29 cellular contexts compared by ENCODE assay signal in the genomic region with DNA sequence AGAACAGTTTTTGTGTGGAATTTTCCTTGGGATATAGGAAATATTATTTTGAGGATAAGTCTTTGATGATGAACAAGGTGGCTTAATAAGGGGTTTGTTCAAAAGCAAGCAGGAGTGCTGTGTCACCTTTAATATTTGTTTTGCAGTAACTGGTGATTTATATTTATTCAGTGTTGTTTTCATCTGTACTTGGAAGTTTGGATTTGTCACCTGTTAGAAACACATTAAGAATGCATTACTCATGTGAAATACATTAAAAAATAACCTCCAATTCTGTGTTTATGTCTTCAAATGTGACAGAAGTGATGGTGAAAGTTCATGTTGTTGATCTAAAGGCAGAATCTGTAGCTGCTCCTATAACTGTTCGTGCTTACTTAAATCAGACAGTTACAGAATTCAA.
DNase-seq lines count a peak whose midpoint lies in the region; ATAC-seq and TF ChIP-seq lines count a peak whose summit lies in the region.
"Had no signal": no experiment of that assay in that cellular context is flagged by ENCODE, and none has a peak within 500 bp of the region (broad histone marks: within the 10 kb centered on the region; RNA-seq: fewer than 3 reads in every experiment).

No MANE protein-coding gene starts in this region.

- H3K4me3 ChIP-seq in PC-3 (ENCODE audit: low read length) (no peak overlapping the region), fibroblast of mammary gland (ENCODE audit: control insufficient read depth, low read depth, low read length) (no peak overlapping the region)
- H3K4me3 ChIP-seq: right atrium auricular region, SJCRH30, spleen, thoracic aorta had no signal

- peaks cover 19% of the 10 kb centered on the region for H3K4me1 ChIP-seq in PC-3 (ENCODE audit: insufficient read depth, low read length)
- H3K4me1 ChIP-seq: parathyroid adenoma, right atrium auricular region, SJCRH30, spleen had no signal

- no peak overlapping the region for H3K4me3 Mint-ChIP-seq in activated T-cell treated with anti-CD3 and anti-CD28 coated beads, Interleukin-2, amount 50 U/mL, for 72 hours
- H3K4me3 Mint-ChIP-seq in activated T-cell treated with anti-CD3 and anti-CD28 coated beads, Interleukin-2, amount 50 U/mL, for 4 hours, result no peak overlapping the region
- no peak overlapping the region for H3K4me3 Mint-ChIP-seq in stimulated activated effector memory CD8-positive, alpha-beta T cell treated with anti-CD3 and anti-CD28 coated beads, Interleukin-12 subunit alpha, Interleukin-12 subunit beta, amount 100 ng/mL, for 72 hours
- H3K4me3 Mint-ChIP-seq: activated CD4-positive, alpha-beta T cell treated with anti-CD3 and anti-CD28 coated beads for 36 hours; activated CD8-positive, alpha-beta T cell treated with anti-CD3 and anti-CD28 coated beads, Interleukin-2, amount 10 ng/mL, durations not matched to agents 7 days and 5 days; CD14-positive monocyte; stimulated activated naive CD8-positive, alpha-beta T cell treated with anti-CD3 and anti-CD28 coated beads, Interleukin-15, amount 100 ng/mL, for 72 hours had no signal

- H3F3A ChIP-seq in PC-3 (ENCODE audit: low read length, unreplicated experiment), result no peaks in the 10 kb centered on the region

- H2AFZ ChIP-seq in PC-3 (ENCODE audit: low read length), result no peak overlapping the region
- H2AFZ ChIP-seq: parathyroid adenoma had no signal

- H3K36me3 ChIP-seq in PC-3 (ENCODE audit: low read depth, low read length), result peaks cover 30% of the 10 kb centered on the region

- H3K27ac ChIP-seq in PC-3 (ENCODE audit: low read length), result peak overlapping the region; percentile 49
- H3K27ac ChIP-seq: parathyroid adenoma, right atrium auricular region, SJCRH30, spleen, thoracic aorta, VCaP had no signal

- peak overlapping the region; percentile 66 for H3K27ac Mint-ChIP-seq in activated T-cell treated with anti-CD3 and anti-CD28 coated beads, Interleukin-2, amount 50 U/mL, for 72 hours
- H3K27ac Mint-ChIP-seq in stimulated activated effector memory CD8-positive, alpha-beta T cell treated with anti-CD3 and anti-CD28 coated beads, Interleukin-12 subunit alpha, Interleukin-12 subunit beta, amount 100 ng/mL, for 72 hours, result peak overlapping the region; percentile 13
- H3K27ac Mint-ChIP-seq: activated CD4-positive, alpha-beta T cell treated with anti-CD3 and anti-CD28 coated beads for 36 hours; activated CD8-positive, alpha-beta T cell treated with anti-CD3 and anti-CD28 coated beads, Interleukin-2, amount 10 ng/mL, durations not matched to agents 7 days and 5 days; activated naive CD4-positive, alpha-beta T cell treated with anti-CD3 and anti-CD28 coated beads, Interleukin-2, amount 50 U/mL, for 72 hours; CD14-positive monocyte had no signal

- no peaks in the 10 kb centered on the region for H3K27me3 Mint-ChIP-seq in activated T-cell treated with anti-CD3 and anti-CD28 coated beads, Interleukin-2, amount 50 U/mL, for 72 hours (ENCODE audit: low read depth)
- no peaks in the 10 kb centered on the region for H3K27me3 Mint-ChIP-seq in activated T-cell treated with anti-CD3 and anti-CD28 coated beads, Interleukin-2, amount 50 U/mL, for 4 hours (ENCODE audit: low read depth)
- H3K27me3 Mint-ChIP-seq: activated CD4-positive, alpha-beta T cell treated with anti-CD3 and anti-CD28 coated beads for 36 hours; stimulated activated naive CD8-positive, alpha-beta T cell treated with anti-CD3 and anti-CD28 coated beads, Interleukin-15, amount 100 ng/mL, for 72 hours had no signal

- no peaks in the 10 kb centered on the region for H4K20me1 ChIP-seq in PC-3 (ENCODE audit: low read length)

- H3K36me3 Mint-ChIP-seq in activated T-cell treated with anti-CD3 and anti-CD28 coated beads, Interleukin-2, amount 50 U/mL, for 72 hours (ENCODE audit: insufficient read depth in 2 of 2), result peaks cover 8 to 39% of the 10 kb centered on the region in 2 donors
- peaks cover 38% of the 10 kb centered on the region for H3K36me3 Mint-ChIP-seq in activated T-cell treated with anti-CD3 and anti-CD28 coated beads, Interleukin-2, amount 50 U/mL, for 4 hours (ENCODE audit: insufficient read depth)
- H3K36me3 Mint-ChIP-seq in stimulated activated effector memory CD8-positive, alpha-beta T cell treated with anti-CD3 and anti-CD28 coated beads, Interleukin-12 subunit alpha, Interleukin-12 subunit beta, amount 100 ng/mL, for 72 hours, result peaks cover 97% of the 10 kb centered on the region

- no peaks in the 10 kb centered on the region for H3K79me2 ChIP-seq in PC-3 (ENCODE audit: low read length)
- H3K79me2 ChIP-seq: parathyroid adenoma had no signal

- ATAC-seq in activated T-cell treated with anti-CD3 and anti-CD28 coated beads, Interleukin-2, amount 50 U/mL, for 72 hours (replicated peaks in 1 of 2), result no peak
- ATAC-seq in activated T-cell treated with anti-CD3 and anti-CD28 coated beads, Interleukin-2, amount 50 U/mL, for 4 hours, result no peak
- ATAC-seq in PC-3, result peak; percentile 79
- ATAC-seq in stimulated activated effector memory CD8-positive, alpha-beta T cell treated with anti-CD3 and anti-CD28 coated beads, Interleukin-12 subunit alpha, Interleukin-12 subunit beta, amount 100 ng/mL, for 72 hours, result no peak
- ATAC-seq in HG02623 (IDR thresholded peaks at IDR 0.05; ENCODE audit: unreplicated experiment), result no peak
- ATAC-seq: activated CD4-positive, alpha-beta T cell treated with anti-CD3 and anti-CD28 coated beads for 36 hours; activated CD8-positive, alpha-beta T cell treated with anti-CD3 and anti-CD28 coated beads, Interleukin-2, amount 10 ng/mL, durations not matched to agents 7 days and 5 days; activated naive CD4-positive, alpha-beta T cell treated with anti-CD3 and anti-CD28 coated beads, Interleukin-2, amount 50 U/mL, for 72 hours; stimulated activated naive CD8-positive, alpha-beta T cell treated with anti-CD3 and anti-CD28 coated beads, Interleukin-15, amount 100 ng/mL, for 72 hours had no signal

- no peaks in the 10 kb centered on the region for H3K4me1 Mint-ChIP-seq in activated T-cell treated with anti-CD3 and anti-CD28 coated beads, Interleukin-2, amount 50 U/mL, for 72 hours (ENCODE audit: low read depth)
- no peaks in the 10 kb centered on the region for H3K4me1 Mint-ChIP-seq in activated T-cell treated with anti-CD3 and anti-CD28 coated beads, Interleukin-2, amount 50 U/mL, for 4 hours (ENCODE audit: low read depth)
- no peaks in the 10 kb centered on the region for H3K4me1 Mint-ChIP-seq in stimulated activated effector memory CD8-positive, alpha-beta T cell treated with anti-CD3 and anti-CD28 coated beads, Interleukin-12 subunit alpha, Interleukin-12 subunit beta, amount 100 ng/mL, for 72 hours
- H3K4me1 Mint-ChIP-seq: activated CD4-positive, alpha-beta T cell treated with anti-CD3 and anti-CD28 coated beads for 36 hours; CD14-positive monocyte; stimulated activated naive CD8-positive, alpha-beta T cell treated with anti-CD3 and anti-CD28 coated beads, Interleukin-15, amount 100 ng/mL, for 72 hours had no signal

- intact Hi-C loops in PC-3 (cut with micrococcal nuclease), result no loop called here

- CTCF ChIA-PET in PC-3 (lab: Charles Lee), result interaction anchor here (0.6 kb wide), 1 partner anchor 1406 kb away, joined by 3 read pairs; no protein-coding TSS in a partner anchor

- TF ChIP-seq CTCF in PC-3 (conservative IDR thresholded peaks at IDR 0.05; ENCODE audit: low read depth, low read length), result no peak
- no peak for TF ChIP-seq CTCF in fibroblast of mammary gland (conservative IDR thresholded peaks at IDR 0.05; ENCODE audit: control insufficient read depth, insufficient read depth, low read depth, low read length)

- no TSS peak for BruUV-seq in PC-3 (replicated peaks; lab: Mats Ljungman, UMichigan)

- no peak for DNase-seq in activated T-cell treated with anti-CD3 and anti-CD28 coated beads, Interleukin-2, amount 50 U/mL, for 72 hours
- DNase-seq in activated T-cell treated with anti-CD3 and anti-CD28 coated beads, Interleukin-2, amount 50 U/mL, for 4 hours, result no peak
- DNase-seq in PC-3 (peak; percentile 60), fibroblast of mammary gland (ENCODE audit: low read depth) (peak; percentile 38), DMS 273 (lab: John Stamatoyannopoulos, UW; ENCODE audit: unreplicated experiment) (no peak), NCI-H2029 treated with DMSO at 0.1 percent for 48 hours (lab: John Stamatoyannopoulos, UW) (no peak)
- no peak for DNase-seq in stimulated activated effector memory CD8-positive, alpha-beta T cell treated with anti-CD3 and anti-CD28 coated beads, Interleukin-12 subunit alpha, Interleukin-12 subunit beta, amount 100 ng/mL, for 72 hours (ENCODE audit: low spot score in 2 of 2)
- DNase-seq: 8988T; activated CD4-positive, alpha-beta T cell treated with anti-CD3 and anti-CD28 coated beads for 36 hours; activated CD8-positive, alpha-beta T cell treated with anti-CD3 and anti-CD28 coated beads, Interleukin-2, amount 10 ng/mL, durations not matched to agents 7 days and 5 days; DND-41; hypothalamus; Kasumi-1; mesendoderm; NCI-H1092; NCI-H1930; NCI-H526; SJCRH30; spleen; stimulated activated CD8-positive, alpha-beta memory T cell treated with anti-CD3 and anti-CD28 coated beads, Interleukin-4, amount 100 ng/mL, for 48 hours; stimulated activated naive CD8-positive, alpha-beta T cell treated with anti-CD3 and anti-CD28 coated beads, Interleukin-15, amount 100 ng/mL, for 72 hours; T1000 had no signal

- H3K9me3 ChIP-seq in PC-3 (ENCODE audit: low read length), result no peaks in the 10 kb centered on the region
- H3K9me3 ChIP-seq: right atrium auricular region, SJCRH30, spleen, thoracic aorta had no signal

- peak overlapping the region; percentile 30 for H3K4me2 ChIP-seq in PC-3 (ENCODE audit: low read length)

- H3K9me2 ChIP-seq in PC-3 (replicated peaks; ENCODE audit: low read length), result no peaks in the 10 kb centered on the region

- H3K27me3 ChIP-seq in PC-3 (ENCODE audit: low read length), result no peaks in the 10 kb centered on the region
- H3K27me3 ChIP-seq: right atrium auricular region, SJCRH30, spleen had no signal

- POLR2A ChIA-PET in PC-3 (lab: Charles Lee; ENCODE audit: unreplicated experiment), result no interaction called here

- no peaks in the 10 kb centered on the region for H3K9me3 Mint-ChIP-seq in activated T-cell treated with anti-CD3 and anti-CD28 coated beads, Interleukin-2, amount 50 U/mL, for 72 hours
- H3K9me3 Mint-ChIP-seq in activated T-cell treated with anti-CD3 and anti-CD28 coated beads, Interleukin-2, amount 50 U/mL, for 4 hours, result no peaks in the 10 kb centered on the region
- H3K9me3 Mint-ChIP-seq in stimulated activated effector memory CD8-positive, alpha-beta T cell treated with anti-CD3 and anti-CD28 coated beads, Interleukin-12 subunit alpha, Interleukin-12 subunit beta, amount 100 ng/mL, for 72 hours, result no peaks in the 10 kb centered on the region
- H3K9me3 Mint-ChIP-seq: activated naive CD4-positive, alpha-beta T cell treated with anti-CD3 and anti-CD28 coated beads, Interleukin-2, amount 50 U/mL, for 72 hours; CD14-positive monocyte; stimulated activated naive CD8-positive, alpha-beta T cell treated with anti-CD3 and anti-CD28 coated beads, Interleukin-15, amount 100 ng/mL, for 72 hours had no signal

- peak overlapping the region; percentile 3; the same call in 1 of the 2 replicates for H3K9ac ChIP-seq in PC-3 (ENCODE audit: low read length)
- H3K9ac ChIP-seq: parathyroid adenoma had no signal

Comparison
In these comparisons a context has a peak if more than half of its experiments do, and no peak if none do; other contexts are left out.
1. DNase-seq: peak in PC-3 (single experiment) and fibroblast of mammary gland (single experiment); none in activated T-cell treated with anti-CD3 and anti-CD28 coated beads, Interleukin-2, amount 50 U/mL, for 72 hours (0 of 2), activated T-cell treated with anti-CD3 and anti-CD28 coated beads, Interleukin-2, amount 50 U/mL, for 4 hours (single experiment), stimulated activated effector memory CD8-positive, alpha-beta T cell treated with anti-CD3 and anti-CD28 coated beads, Interleukin-12 subunit alpha, Interleukin-12 subunit beta, amount 100 ng/mL, for 72 hours (0 of 2), DMS 273 (single experiment) and NCI-H2029 treated with DMSO at 0.1 percent for 48 hours (single experiment).